Comparison of ENCODE assay signal across 1 cellular context in genomic region chr2:170770304-170771048, GRCh38.
TF ChIP-seq lines count a peak whose summit lies in the region.

TSS of gene ERICH2 (plus strand) at chr2:170770378. CDS start at chr2:170770682, 304 bp downstream.

TF ChIP-seq in HEK293, 187 proteins besides CTCF, POLR2A, EP300 and RAD21 (continued from another document):
- TF ChIP-seq ZNF561 (tag by site-specific recombination; IDR thresholded peaks at IDR 0.05; ENCODE audit: borderline replicate concordance) (peak; percentile 56; the same call in 1 of the 2 replicates), PATZ1 (tag by site-specific recombination; IDR thresholded peaks at IDR 0.05) (peak; percentile 42), REPIN1 (tag by site-specific recombination; IDR thresholded peaks at IDR 0.05; ENCODE audit: low read depth) (no peak), ZNF341 (tag by site-specific recombination; IDR thresholded peaks at IDR 0.05; ENCODE audit: low read depth) (peak; percentile 58), ZNF645 (tag by site-specific recombination; IDR thresholded peaks at IDR 0.05) (no peak), IKZF3 (tag by site-specific recombination; IDR thresholded peaks at IDR 0.05) (peak; percentile 55; the same call in 1 of the 2 replicates)
TF ChIP-seq in HEK293: peak in this region for 16.
